Comparison of ENCODE assay signal across 17 cellular contexts in the genomic region with DNA sequence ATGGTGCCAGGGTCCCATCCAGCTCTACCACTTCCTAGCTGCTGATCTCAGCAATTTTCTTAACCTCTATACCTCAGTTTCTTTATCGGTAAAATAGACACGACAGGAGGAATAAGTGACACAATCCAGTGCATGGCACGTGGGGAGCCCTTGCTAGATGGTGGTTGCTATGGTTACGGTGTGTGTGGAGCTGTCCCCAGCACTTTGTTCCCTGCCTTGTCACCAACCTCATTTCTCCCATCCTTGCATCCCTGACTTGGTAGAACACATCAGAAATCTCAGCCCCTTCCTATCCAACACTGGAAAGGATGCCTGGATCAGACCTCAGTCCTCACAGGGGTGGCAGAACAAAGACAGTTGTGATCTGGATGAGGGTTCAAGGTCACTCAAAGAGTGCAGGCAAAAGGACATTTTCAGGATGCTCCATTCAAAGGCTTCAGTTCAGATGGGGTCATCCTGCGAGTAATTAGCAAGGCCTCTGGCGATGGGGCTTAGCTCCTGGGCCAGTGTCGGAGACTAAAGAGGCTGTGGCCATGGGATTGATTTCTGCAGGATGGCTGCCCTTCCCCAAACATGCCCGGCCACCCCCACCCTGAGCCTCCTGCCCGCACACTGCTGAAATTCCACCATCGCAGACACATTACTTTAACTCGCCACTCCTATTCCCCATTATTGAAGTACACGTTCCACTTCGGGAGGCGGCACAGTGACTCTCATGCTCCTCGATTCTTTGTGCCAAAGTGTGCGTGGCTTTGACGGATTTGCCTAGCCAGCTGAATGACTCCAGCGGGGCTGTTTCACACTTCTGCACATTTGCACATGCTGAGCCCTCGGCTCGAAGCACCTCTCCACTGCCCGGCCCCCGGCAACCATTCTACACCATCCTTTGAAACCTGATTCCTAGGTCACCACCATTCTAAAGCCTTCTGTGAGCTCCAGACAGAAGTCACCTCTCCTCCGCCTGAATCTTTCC. TPM values are rescaled to one million over a fixed set of nuclear protein-coding genes. Genes with fewer than 3 reads are reported as not detected.
DNase-seq lines count a peak whose midpoint lies in the region; ATAC-seq and TF ChIP-seq lines count a peak whose summit lies in the region.
"Had no signal": no experiment of that assay in that cellular context is flagged by ENCODE, and none has a peak within 500 bp of the region (broad histone marks: within the 10 kb centered on the region; RNA-seq: fewer than 3 reads in every experiment).

No MANE protein-coding gene starts in this region.

- dilution Hi-C loops in IMR-90 (cut with HindIII; ENCODE audit: low sequenced_read_pairs, unreplicated experiment) = no loop called here

- H3K79me1 ChIP-seq in IMR-90 (ENCODE audit: low read depth in 1 of 2, low read length in 2 of 2) = no peaks in the 10 kb centered on the region

- no peak for ATAC-seq in IMR-90 (ENCODE audit: low read depth)
- no peak for ATAC-seq in GM18511 (IDR thresholded peaks at IDR 0.05; ENCODE audit: unreplicated experiment)
- no peak for ATAC-seq in PC-3
- no peak for ATAC-seq in HG03159 (IDR thresholded peaks at IDR 0.05; ENCODE audit: unreplicated experiment)
- ATAC-seq: activated CD8-positive, alpha-beta memory T cell treated with anti-CD3 and anti-CD28 coated beads, Interleukin-2, amount 10 ng/mL, durations not matched to agents 7 days and 5 days had no signal

- POLR2A ChIA-PET in IMR-90 (lab: Charles Lee; ENCODE audit: unreplicated experiment) = no interaction called here
- POLR2A ChIA-PET in PC-3 (lab: Charles Lee; ENCODE audit: unreplicated experiment) = no interaction called here

- no peak overlapping the region for H2BK15ac ChIP-seq in IMR-90 (ENCODE audit: low read depth, low read length)

- H3F3A ChIP-seq in PC-3 (ENCODE audit: low read length, unreplicated experiment) = no peaks in the 10 kb centered on the region

- H3K4me2 ChIP-seq in BLaER1 treated with 17β-estradiol and CSF1 and Interleukin-3, amounts not matched to agents 10 nM and 100 nM = peak overlapping the region in 7 of 11 experiments; percentile 68 to 85 (median 75); a peak in 9 of 22 replicates
- H3K4me2 ChIP-seq in IMR-90 (ENCODE audit: low read depth, low read length) (no peak overlapping the region), PC-3 (ENCODE audit: low read length) (no peak overlapping the region)
- H3K4me2 ChIP-seq: PC-9 had no signal

- CTCF ChIA-PET in IMR-90 (lab: Yijun Ruan, JAX) (interaction anchor here (1.3 kb wide), 1 partner anchor 19 kb away, joined by 3 read pairs; no protein-coding TSS in a partner anchor), PC-3 (lab: Charles Lee) (no interaction called here)

- DNase-seq in IMR-90 (no peak), SK-N-DZ (ENCODE audit: low spot score) (peak; percentile 58), iPS-NIHi11 (ENCODE audit: low spot score) (peak; percentile 50), PC-3 (no peak), coronary artery (ENCODE audit: low spot score) (no peak)
- DNase-seq: activated CD4-positive, CD25-positive, alpha-beta regulatory T cell; activated CD8-positive, alpha-beta memory T cell treated with anti-CD3 and anti-CD28 coated beads, Interleukin-2, amount 10 ng/mL, durations not matched to agents 7 days and 5 days; activated gamma-delta T cell; GOT3; NCI-H1436 treated with DMSO at 0.1 percent for 48 hours; NCI-H510A had no signal

- H3K79me2 ChIP-seq in PC-3 (ENCODE audit: low read length) = no peaks in the 10 kb centered on the region

- TF ChIP-seq RAD21 in IMR-90 (IDR thresholded peaks at IDR 0.05; ENCODE audit: low read length) = no peak

- H4K20me1 ChIP-seq in BLaER1 treated with 17β-estradiol and CSF1 and Interleukin-3, amounts not matched to agents 10 nM and 100 nM = no peaks in the 10 kb centered on the region; a peak in 2 of 22 replicates
- H4K20me1 ChIP-seq in IMR-90 (ENCODE audit: insufficient read depth, low read length) = no peaks in the 10 kb centered on the region
- no peaks in the 10 kb centered on the region for H4K20me1 ChIP-seq in PC-3 (ENCODE audit: low read length)

- H2AFZ ChIP-seq in IMR-90 (replicated peaks; ENCODE audit: low read length, poor library complexity) = no peak overlapping the region
- H2AFZ ChIP-seq in PC-3 (ENCODE audit: low read length) = no peak overlapping the region
- H2AFZ ChIP-seq: PC-9 had no signal

- H4K91ac ChIP-seq in IMR-90 (ENCODE audit: insufficient read depth, low read depth, low read length) = no peak overlapping the region

- no peak overlapping the region for H3K27ac ChIP-seq in BLaER1 treated with 17β-estradiol and CSF1 and Interleukin-3, amounts not matched to agents 10 nM and 100 nM
- H3K27ac ChIP-seq in IMR-90 (ENCODE audit: insufficient read depth, low read length) (no peak overlapping the region), PC-3 (ENCODE audit: low read length) (no peak overlapping the region), coronary artery (no peak overlapping the region)
- H3K27ac ChIP-seq: colonic mucosa, PC-9, right atrium auricular region had no signal

- H2BK5ac ChIP-seq in IMR-90 (ENCODE audit: low read depth, low read length, poor library complexity, severe bottlenecking) = no peak overlapping the region

- no peak overlapping the region for H3K14ac ChIP-seq in IMR-90 (replicated peaks; ENCODE audit: low read depth, low read length)

- H4K8ac ChIP-seq in IMR-90 (ENCODE audit: low read depth in 2 of 2, low read length in 2 of 2) = no peak overlapping the region

- no peak overlapping the region for H3K4ac ChIP-seq in IMR-90 (ENCODE audit: low read depth, low read length)

- intact Hi-C loops in IMR-90 (cut with micrococcal nuclease) = no loop called here
- intact Hi-C loops in PC-3 (cut with micrococcal nuclease) = no loop called here

- no peak overlapping the region for H2BK120ac ChIP-seq in IMR-90 (ENCODE audit: low read depth, low read length)

- H3K9me1 ChIP-seq in IMR-90 (ENCODE audit: insufficient read depth, low read length) = 0 out of 2 replicates have a peak, but pooled peaks cover 2% of the 10 kb centered on the region

- H3K27me3 ChIP-seq in BLaER1 treated with 17β-estradiol and CSF1 and Interleukin-3, amounts not matched to agents 10 nM and 100 nM = peaks cover 0 to 6% (median 0%) of the 10 kb centered on the region in 11 experiments; a peak in 1 of 22 replicates
- H3K27me3 ChIP-seq in IMR-90 (ENCODE audit: control insufficient read depth, insufficient read depth, low read length) (peaks cover 3% of the 10 kb centered on the region; the same call in 1 of the 2 replicates), PC-3 (ENCODE audit: low read length) (no peaks in the 10 kb centered on the region)
- H3K27me3 ChIP-seq: colonic mucosa, right atrium auricular region had no signal

- H3K36me3 ChIP-seq in BLaER1 treated with 17β-estradiol and CSF1 and Interleukin-3, amounts not matched to agents 10 nM and 100 nM = no peaks in the 10 kb centered on the region
- H3K36me3 ChIP-seq in IMR-90 (ENCODE audit: control insufficient read depth, insufficient read depth, low read length) = no peaks in the 10 kb centered on the region
- no peaks in the 10 kb centered on the region for H3K36me3 ChIP-seq in PC-3 (ENCODE audit: low read depth, low read length)
- H3K36me3 ChIP-seq: colonic mucosa, right atrium auricular region had no signal

- no peak overlapping the region for H2AK9ac ChIP-seq in IMR-90 (replicated peaks; ENCODE audit: low read depth, low read length, poor library complexity)

- no peak for TF ChIP-seq POLR2A in IMR-90 (IDR thresholded peaks at IDR 0.05; ENCODE audit: low read depth, low read length)

- H3K23ac ChIP-seq in IMR-90 (ENCODE audit: low read depth, low read length) = no peak overlapping the region

- H2BK20ac ChIP-seq in IMR-90 (ENCODE audit: low read depth, low read length) = no peak overlapping the region

- 52% methylated on average over 14 of the region's 23 CpGs; no CpG with 5 or more reads in 1 of the 2 experiments for WGBS in IMR-90 (ENCODE audit: extremely low coverage in 2 of 2, insufficient read length in 1 of 2), 2 experiments

- H2AK5ac ChIP-seq in IMR-90 (ENCODE audit: low read depth, low read length) = no peak overlapping the region

- peaks cover under 1 to 43% (median 30%) of the 10 kb centered on the region in 10 experiments for H3K4me1 ChIP-seq in BLaER1 treated with 17β-estradiol and CSF1 and Interleukin-3, amounts not matched to agents 10 nM and 100 nM
- no peaks in the 10 kb centered on the region; the same call in 1 of the 2 replicates for H3K4me1 ChIP-seq in IMR-90 (ENCODE audit: control insufficient read depth, insufficient read depth, low read length)
- 0 out of 2 replicates have a peak, but pooled peaks cover 7% of the 10 kb centered on the region for H3K4me1 ChIP-seq in PC-3 (ENCODE audit: insufficient read depth, low read length)
- H3K4me1 ChIP-seq: colonic mucosa, right atrium auricular region had no signal

- no peaks in the 10 kb centered on the region for H3K9me3 ChIP-seq in BLaER1 treated with 17β-estradiol and CSF1 and Interleukin-3, amounts not matched to agents 10 nM and 100 nM (replicated peaks in 1 of 11)
- H3K9me3 ChIP-seq in IMR-90 (ENCODE audit: control insufficient read depth, insufficient read depth, low read length) (no peaks in the 10 kb centered on the region), PC-3 (ENCODE audit: low read length) (no peaks in the 10 kb centered on the region)
- H3K9me3 ChIP-seq: colonic mucosa, right atrium auricular region had no signal

- no peaks in the 10 kb centered on the region for H3K9me2 ChIP-seq in PC-3 (replicated peaks; ENCODE audit: low read length)

- no peak overlapping the region for H3K4me3 ChIP-seq in BLaER1 treated with 17β-estradiol and CSF1 and Interleukin-3, amounts not matched to agents 10 nM and 100 nM
- H3K4me3 ChIP-seq in IMR-90 (ENCODE audit: insufficient read depth, low read depth, low read length) (no peak overlapping the region), PC-3 (ENCODE audit: low read length) (no peak overlapping the region), coronary artery (no peak overlapping the region)
- H3K4me3 ChIP-seq: colonic mucosa, PC-9, right atrium auricular region had no signal

- no peak overlapping the region for H3K56ac ChIP-seq in IMR-90 (ENCODE audit: extremely low read depth, insufficient read depth, low read length)

- H4K5ac ChIP-seq in IMR-90 (ENCODE audit: low read depth, low read length) = no peak overlapping the region

- in situ Hi-C loops in IMR-90 (cut with MboI; ENCODE audit: low sequenced_read_pairs) = no loop called here

- TF ChIP-seq CTCF in IMR-90 (conservative IDR thresholded peaks at IDR 0.05; ENCODE audit: low read depth, low read length) (no peak), PC-3 (conservative IDR thresholded peaks at IDR 0.05; ENCODE audit: low read depth, low read length) (no peak), coronary artery (IDR thresholded peaks at IDR 0.05) (no peak)

- H3K9ac ChIP-seq in BLaER1 treated with 17β-estradiol and CSF1 and Interleukin-3, amounts not matched to agents 10 nM and 100 nM = no peak overlapping the region
- H3K9ac ChIP-seq in IMR-90 (ENCODE audit: low read depth, low read length) = no peak overlapping the region
- H3K9ac ChIP-seq in PC-3 (ENCODE audit: low read length) = no peak overlapping the region

- H3K18ac ChIP-seq in IMR-90 (ENCODE audit: low read depth, low read length) = no peak overlapping the region

- BruUV-seq in IMR-90 (replicated peaks; lab: Mats Ljungman, UMichigan) = no TSS peak
- no TSS peak for BruUV-seq in PC-3 (replicated peaks; lab: Mats Ljungman, UMichigan)

RNA-seq across cellular contexts. Expression of gene WNT3, which starts 40.3 kb away (rescaled TPM):
- 0.56 and 0.72 TPM in 2 replicates for total RNA-seq in IMR-90 (2012; rRNA removed)
- 0.99 and 1.0 TPM in 2 replicates for polyA plus RNA-seq in IMR-90 (2012; rRNA removed)
- 0.58 and 0.71 TPM in 2 replicates for polyA plus RNA-seq in IMR-90 (2012; cell fraction: cytosol; rRNA removed)
- polyA plus RNA-seq in IMR-90 (2012; cell fraction: nucleus; rRNA removed; ENCODE audit: low replicate concordance) = 3.1 and 4.9 TPM in 2 replicates
- 5.4 and 5.7 TPM in 2 replicates for polyA plus RNA-seq in SK-N-DZ (2014; cell fraction: cytosol; rRNA removed)
- 7.1 and 8.3 TPM in 2 replicates for polyA plus RNA-seq in SK-N-DZ (2014; cell fraction: nucleus; rRNA removed)
- 4.9 and 5.7 TPM in 2 replicates for total RNA-seq in PC-3 (2014; rRNA removed)
- total RNA-seq: activated CD8-positive, alpha-beta memory T cell treated with anti-CD3 and anti-CD28 coated beads, Interleukin-2, amount 10 ng/mL, durations not matched to agents 7 days and 5 days had no signal

Comparison
In these comparisons a context has a peak if more than half of its experiments do, and no peak if none do; other contexts are left out.
1. H3K4me2 ChIP-seq: peak in BLaER1 treated with 17β-estradiol and CSF1 and Interleukin-3, amounts not matched to agents 10 nM and 100 nM (7 of 11); none in IMR-90 (single experiment) and PC-3 (single experiment).
2. DNase-seq: peak in SK-N-DZ (single experiment) and iPS-NIHi11 (single experiment); none in IMR-90 (single experiment), PC-3 (single experiment) and coronary artery (single experiment).